8 cellular contexts compared by ENCODE assay signal in the genomic region with DNA sequence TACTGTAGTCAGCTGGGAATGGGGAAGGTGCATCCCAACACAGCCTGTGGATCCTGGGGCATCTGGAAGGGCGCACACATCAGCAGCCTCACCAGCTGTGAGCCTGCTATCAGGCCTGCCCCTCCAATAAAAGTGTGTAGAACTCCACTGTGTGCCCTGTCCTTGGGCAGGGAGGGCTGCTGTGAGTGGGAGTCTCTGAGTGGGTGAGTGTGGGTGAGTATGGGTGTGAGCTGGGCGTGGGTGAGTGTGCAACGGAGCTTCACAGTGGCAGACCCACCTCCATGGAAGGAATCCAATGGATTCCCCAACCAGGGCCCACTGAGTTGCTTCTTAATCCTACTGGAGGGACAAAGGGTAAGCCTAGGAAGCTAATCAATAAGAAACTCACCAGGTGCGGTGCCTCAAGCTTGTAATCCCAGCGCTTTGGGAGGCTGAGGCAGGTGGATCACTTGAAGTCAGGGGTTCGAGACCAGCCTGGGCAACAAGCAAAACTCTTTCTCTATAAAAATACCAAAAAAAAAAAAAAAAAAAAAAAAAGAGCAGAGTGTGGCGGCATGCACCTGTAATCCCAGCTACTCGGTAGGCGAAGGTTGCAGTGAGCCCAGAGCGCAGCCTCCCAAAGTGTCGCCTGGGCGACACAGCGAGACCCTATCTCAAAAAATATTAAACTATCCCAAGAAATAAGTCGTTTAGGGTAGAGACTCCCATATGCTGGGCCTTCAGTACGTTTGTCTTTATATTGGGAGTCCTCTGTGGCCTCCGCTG. TPM values are rescaled to one million over a fixed set of nuclear protein-coding genes. Genes with fewer than 3 reads are reported as not detected.
DNase-seq lines count a peak whose midpoint lies in the region; ATAC-seq, FAIRE-seq and TF ChIP-seq lines count a peak whose summit lies in the region.

No MANE protein-coding gene starts in this region.

- H3K23ac ChIP-seq in IMR-90 (ENCODE audit: low read depth, low read length) = no peak overlapping the region

- H3K36me3 ChIP-seq in A673 (ENCODE audit: insufficient read depth, low read length, poor library complexity, severe bottlenecking) (peaks cover 28% of the 10 kb centered on the region), IMR-90 (ENCODE audit: control insufficient read depth, insufficient read depth, low read length) (peaks cover 41% of the 10 kb centered on the region), bronchial epithelial cell (ENCODE audit: control insufficient read depth, insufficient read depth, low read length) (peaks cover 18% of the 10 kb centered on the region), SJCRH30 (peaks cover 40% of the 10 kb centered on the region)
- H3K36me3 ChIP-seq in naive thymus-derived CD4-positive, alpha-beta T cell (ENCODE audit: control insufficient read depth in 2 of 3, insufficient read depth in 3 of 3, low read length in 3 of 3) = peaks cover 0 to 47% (median 4%) of the 10 kb centered on the region in 3 experiments

- H2AFZ ChIP-seq in IMR-90 (replicated peaks; ENCODE audit: low read length, poor library complexity) = peak overlapping the region; percentile 95

- no peak for ATAC-seq in IMR-90 (ENCODE audit: low read depth)
- no peak for ATAC-seq in naive thymus-derived CD4-positive, alpha-beta T cell

- peak overlapping the region in 1 of 2 experiments; percentile 6; a peak in 2 of 4 replicates for H4K8ac ChIP-seq in IMR-90 (ENCODE audit: low read depth in 2 of 2, low read length in 2 of 2)

- POLR2A ChIA-PET in A673 (lab: Charles Lee; ENCODE audit: low non-redundant PET) = interaction anchor here (0.6 to 0.7 kb wide), 2 partner anchors 143 to 718 kb away, joined by 3 to 7 read pairs; no protein-coding TSS in a partner anchor
- POLR2A ChIA-PET in IMR-90 (lab: Charles Lee; ENCODE audit: unreplicated experiment) = interaction anchor here (1.0 kb wide), 1 partner anchor 8 kb away, joined by 4 read pairs; no protein-coding TSS in a partner anchor
- POLR2A ChIA-PET in naive thymus-derived CD4-positive, alpha-beta T cell (lab: Charles Lee) = interaction anchor here (0.7 to 9.2 kb wide), 9 partner anchors 8 to 51 kb away, joined by 3 to 119 read pairs (median 4); partner anchors contain the start of genes HDDC3, MAN2A2 and UNC45A

- H3K9me3 Mint-ChIP-seq in naive thymus-derived CD4-positive, alpha-beta T cell = no peaks in the 10 kb centered on the region

- H3K27ac Mint-ChIP-seq in naive thymus-derived CD4-positive, alpha-beta T cell = peak overlapping the region; percentile 76 to 96 (median 94)

- FAIRE-seq in bronchial epithelial cell (lab: Jason Lieb, UNC) = no peak

- H4K20me1 ChIP-seq in IMR-90 (ENCODE audit: insufficient read depth, low read length) = no peaks in the 10 kb centered on the region

- H3K27ac ChIP-seq in A673 (ENCODE audit: low read depth, low read length, poor library complexity, severe bottlenecking) (peak overlapping the region; percentile 98), IMR-90 (ENCODE audit: insufficient read depth, low read length) (no peak overlapping the region), SJCRH30 (no peak overlapping the region; the same call in 1 of the 2 replicates)
- peak overlapping the region; percentile 98 for H3K27ac ChIP-seq in naive thymus-derived CD4-positive, alpha-beta T cell (ENCODE audit: low read depth, low read length)

- peaks cover 0 to 24% (median 13%) of the 10 kb centered on the region in 7 donors for H3K4me1 Mint-ChIP-seq in naive thymus-derived CD4-positive, alpha-beta T cell

- TF ChIP-seq CTCF in A673 (conservative IDR thresholded peaks at IDR 0.05; ENCODE audit: low read depth, low read length) = no peak
- TF ChIP-seq CTCF in IMR-90 (conservative IDR thresholded peaks at IDR 0.05; ENCODE audit: low read depth, low read length) = no peak
- TF ChIP-seq CTCF in bronchial epithelial cell (IDR thresholded peaks at IDR 0.05; ENCODE audit: insufficient read depth, low read length, severe bottlenecking) = no peak

- intact Hi-C loops in A673 (cut with micrococcal nuclease; ENCODE audit: unreplicated experiment) (no loop called here), IMR-90 (cut with micrococcal nuclease) (no loop called here)
- intact Hi-C loops in naive thymus-derived CD4-positive, alpha-beta T cell (cut with micrococcal nuclease) = loop anchor here (1.0 to 10.0 kb wide), 5 partner anchors 19 to 901 kb away; partner anchors contain the start of genes PRC1 (in 2 of the 2), UNC45A (in 2 of the 2), BLM (in 1 of the 2) and SLCO3A1 (in 1 of the 2)

- in situ Hi-C loops in IMR-90 (cut with MboI; ENCODE audit: low sequenced_read_pairs) = loop anchor here (10.0 kb wide), 1 partner anchor 321 kb away; no protein-coding TSS in a partner anchor

- H3K79me1 ChIP-seq in IMR-90 (ENCODE audit: low read depth in 1 of 2, low read length in 2 of 2) = peaks cover 6 to 27% of the 10 kb centered on the region in 2 experiments; a peak in 3 of 4 replicates

- no CpG with 5 or more reads among the region's 16 CpGs for WGBS in IMR-90 (ENCODE audit: extremely low coverage in 2 of 2, insufficient read length in 1 of 2), 2 experiments

- no peaks in the 10 kb centered on the region for H3K27me3 ChIP-seq in A673 (replicated peaks; ENCODE audit: insufficient read depth, low read depth, low read length, poor library complexity)
- H3K27me3 ChIP-seq in IMR-90 (ENCODE audit: control insufficient read depth, insufficient read depth, low read length) = no peaks in the 10 kb centered on the region
- H3K27me3 ChIP-seq in bronchial epithelial cell (ENCODE audit: control insufficient read depth, insufficient read depth, low read length) = no peaks in the 10 kb centered on the region
- H3K27me3 ChIP-seq in naive thymus-derived CD4-positive, alpha-beta T cell (ENCODE audit: control insufficient read depth in 2 of 2, insufficient read depth in 2 of 2, low read length in 2 of 2) = no peaks in the 10 kb centered on the region
- H3K27me3 ChIP-seq in SJCRH30 = no peaks in the 10 kb centered on the region

- TF ChIP-seq POLR2A in IMR-90 (IDR thresholded peaks at IDR 0.05; ENCODE audit: low read depth, low read length) = no peak

- peak overlapping the region; percentile 81 to 90 (median 87) for H3K4me3 Mint-ChIP-seq in naive thymus-derived CD4-positive, alpha-beta T cell

- H3K14ac ChIP-seq in IMR-90 (replicated peaks; ENCODE audit: low read depth, low read length) = no peak overlapping the region

- no peak overlapping the region for H3K4me2 ChIP-seq in IMR-90 (ENCODE audit: low read depth, low read length)

- H3K9ac ChIP-seq in IMR-90 (ENCODE audit: low read depth, low read length) = no peak overlapping the region

- no peak overlapping the region for H2BK20ac ChIP-seq in IMR-90 (ENCODE audit: low read depth, low read length)

- no peak overlapping the region for H2BK5ac ChIP-seq in IMR-90 (ENCODE audit: low read depth, low read length, poor library complexity, severe bottlenecking)

- no peak overlapping the region for H3K56ac ChIP-seq in IMR-90 (ENCODE audit: extremely low read depth, insufficient read depth, low read length)

- TF ChIP-seq RAD21 in IMR-90 (IDR thresholded peaks at IDR 0.05; ENCODE audit: low read length) = no peak

- CTCF ChIA-PET in A673 (lab: Charles Lee) (interaction anchor here (1.0 kb wide), 1 partner anchor 21 kb away, joined by 6 read pairs; the partner anchor contains the start of gene HDDC3), IMR-90 (lab: Yijun Ruan, JAX) (interaction anchor here (1.0 kb wide), 1 partner anchor 10 kb away, joined by 3 read pairs; no protein-coding TSS in a partner anchor)
- CTCF ChIA-PET in naive thymus-derived CD4-positive, alpha-beta T cell (lab: Charles Lee) = interaction anchor here (2.6 to 7.7 kb wide), 2 partner anchors 22 to 79 kb away, joined by 12 to 67 read pairs; partner anchors contain the start of genes HDDC3 and UNC45A

- DNase-seq in A673 (ENCODE audit: low spot score) (no peak), IMR-90 (no peak), bronchial epithelial cell (ENCODE audit: low read depth) (no peak), SJCRH30 (no peak), dedifferentiated amniotic fluid mesenchymal stem cell (ENCODE audit: extremely low spot score) (no peak)
- DNase-seq in naive thymus-derived CD4-positive, alpha-beta T cell = no peak
- no peak for DNase-seq in stimulated activated CD4-positive, alpha-beta T cell treated with anti-CD3 and anti-CD28 coated beads, Interleukin-2, amount 100 ng/mL, for 24 hours
- no peak for DNase-seq in activated CD4-positive, alpha-beta T cell treated with anti-CD3 and anti-CD28 coated beads for 1 hour

- H3K9me3 ChIP-seq in A673 (ENCODE audit: low read depth, low read length, poor library complexity, severe bottlenecking) (no peaks in the 10 kb centered on the region), IMR-90 (ENCODE audit: control insufficient read depth, insufficient read depth, low read length) (no peaks in the 10 kb centered on the region), SJCRH30 (replicated peaks) (no peaks in the 10 kb centered on the region)
- H3K9me3 ChIP-seq in naive thymus-derived CD4-positive, alpha-beta T cell (ENCODE audit: control insufficient read depth in 2 of 3, low read length in 3 of 3) = no peaks in the 10 kb centered on the region

- H3K36me3 Mint-ChIP-seq in naive thymus-derived CD4-positive, alpha-beta T cell = peaks cover 0 to 22% (median 4%) of the 10 kb centered on the region in 5 donors

- no peak overlapping the region for H4K91ac ChIP-seq in IMR-90 (ENCODE audit: insufficient read depth, low read depth, low read length)

- no peak overlapping the region for H3K18ac ChIP-seq in IMR-90 (ENCODE audit: low read depth, low read length)

- H3K4me3 ChIP-seq in A673 (ENCODE audit: low read depth, low read length, poor library complexity, severe bottlenecking) = peak overlapping the region; percentile 76
- no peak overlapping the region for H3K4me3 ChIP-seq in IMR-90 (ENCODE audit: insufficient read depth, low read depth, low read length)
- H3K4me3 ChIP-seq in bronchial epithelial cell (ENCODE audit: low read depth, low read length) = peak overlapping the region; percentile 91
- H3K4me3 ChIP-seq in naive thymus-derived CD4-positive, alpha-beta T cell (ENCODE audit: low read length) = peak overlapping the region; percentile 100
- H3K4me3 ChIP-seq in SJCRH30 = no peak overlapping the region

- no peaks in the 10 kb centered on the region for H3K9me1 ChIP-seq in IMR-90 (ENCODE audit: insufficient read depth, low read length)

- BruUV-seq in A673 (replicated peaks; lab: Mats Ljungman, UMichigan) (TSS peak; percentile 68), IMR-90 (replicated peaks; lab: Mats Ljungman, UMichigan) (no TSS peak)

- H2BK15ac ChIP-seq in IMR-90 (ENCODE audit: low read depth, low read length) = no peak overlapping the region

- no peak overlapping the region for H2BK120ac ChIP-seq in IMR-90 (ENCODE audit: low read depth, low read length)

- H3K4me1 ChIP-seq in A673 (ENCODE audit: insufficient read depth, low read length, poor library complexity, severe bottlenecking) = peaks cover 15% of the 10 kb centered on the region
- H3K4me1 ChIP-seq in IMR-90 (ENCODE audit: control insufficient read depth, insufficient read depth, low read length) = peaks cover 6% of the 10 kb centered on the region
- peaks cover 10 to 15% of the 10 kb centered on the region in 2 donors for H3K4me1 ChIP-seq in naive thymus-derived CD4-positive, alpha-beta T cell (ENCODE audit: control insufficient read depth in 2 of 2, insufficient read depth in 2 of 2, low read length in 2 of 2)
- peaks cover 12% of the 10 kb centered on the region for H3K4me1 ChIP-seq in SJCRH30

- no peak overlapping the region for H4K5ac ChIP-seq in IMR-90 (ENCODE audit: low read depth, low read length)

- H3K4ac ChIP-seq in IMR-90 (ENCODE audit: low read depth, low read length) = no peak overlapping the region

- no peak overlapping the region for H2AK5ac ChIP-seq in IMR-90 (ENCODE audit: low read depth, low read length)

- no peak overlapping the region for H2AK9ac ChIP-seq in IMR-90 (replicated peaks; ENCODE audit: low read depth, low read length, poor library complexity)

- dilution Hi-C loops in IMR-90 (cut with HindIII; ENCODE audit: low sequenced_read_pairs, unreplicated experiment) = no loop called here

- no peaks in the 10 kb centered on the region for H3K27me3 Mint-ChIP-seq in naive thymus-derived CD4-positive, alpha-beta T cell

RNA-seq across cellular contexts. Expression of gene RCCD1, which starts 0.6 kb away (rescaled TPM):
- total RNA-seq in A673 (2021) = 28.8 and 39.5 TPM in 2 replicates
- total RNA-seq in IMR-90 (2012; rRNA removed) = 3.9 and 4.4 TPM in 2 replicates
- polyA plus RNA-seq in IMR-90 (2012; rRNA removed) = 9.9 TPM in 2 replicates
- polyA plus RNA-seq in IMR-90 (2012; cell fraction: cytosol; rRNA removed) = 10.6 and 11.0 TPM in 2 replicates
- 36.7 and 43.3 TPM in 2 replicates for polyA plus RNA-seq in IMR-90 (2012; cell fraction: nucleus; rRNA removed; ENCODE audit: low replicate concordance)
- 11.6 and 12.9 TPM in 2 replicates for total RNA-seq in bronchial epithelial cell
- 10 to 100 TPM in 3 of 5 experiments, 1 to 10 TPM in 2; 5.8 to 24.6 (median 16.3) TPM for total RNA-seq in naive thymus-derived CD4-positive, alpha-beta T cell
- polyA plus RNA-seq in naive thymus-derived CD4-positive, alpha-beta T cell = 1 to 10 TPM; 2.5 to 3.9 TPM
- 6.8 and 8.6 TPM in 2 replicates for total RNA-seq in SJCRH30 (2014; rRNA removed; shearing (Covaris generic))

RNA-seq across cellular contexts. Expression of gene UNC45A, which starts 19.0 kb away (rescaled TPM):
- total RNA-seq in A673 (2021) (74.4 and 77.7 TPM in 2 replicates), IMR-90 (2012; rRNA removed) (85.3 and 100 TPM in 2 replicates), bronchial epithelial cell (64.8 and 105 TPM in 2 replicates)
- 68.9 and 77.5 TPM in 2 replicates for polyA plus RNA-seq in IMR-90 (2012; rRNA removed)
- 58.6 and 77.5 TPM in 2 replicates for polyA plus RNA-seq in IMR-90 (2012; cell fraction: cytosol; rRNA removed)
- 120 and 174 TPM in 2 replicates for polyA plus RNA-seq in IMR-90 (2012; cell fraction: nucleus; rRNA removed; ENCODE audit: low replicate concordance)
- 10 to 100 TPM; 34.2 to 72.7 (median 62.0) TPM for total RNA-seq in naive thymus-derived CD4-positive, alpha-beta T cell
- 10 to 100 TPM; 57.3 to 75.1 TPM for polyA plus RNA-seq in naive thymus-derived CD4-positive, alpha-beta T cell
- total RNA-seq in SJCRH30 (2014; rRNA removed; shearing (Covaris generic)) = 40.7 and 42.4 TPM in 2 replicates

RNA-seq across cellular contexts. Expression of gene HDDC3, which starts 21.8 kb away (rescaled TPM):
- 22.6 and 23.9 TPM in 2 replicates for total RNA-seq in A673 (2021)
- total RNA-seq in IMR-90 (2012; rRNA removed) = 7.2 and 7.9 TPM in 2 replicates
- 10.7 and 10.8 TPM in 2 replicates for polyA plus RNA-seq in IMR-90 (2012; rRNA removed)
- polyA plus RNA-seq in IMR-90 (2012; cell fraction: cytosol; rRNA removed) = 13.8 and 14.7 TPM in 2 replicates
- 11.7 and 12.4 TPM in 2 replicates for polyA plus RNA-seq in IMR-90 (2012; cell fraction: nucleus; rRNA removed; ENCODE audit: low replicate concordance)
- 28.5 and 37.6 TPM in 2 replicates for total RNA-seq in bronchial epithelial cell
- total RNA-seq in naive thymus-derived CD4-positive, alpha-beta T cell = 10 to 100 TPM; 13.3 to 34.2 (median 29.0) TPM
- polyA plus RNA-seq in naive thymus-derived CD4-positive, alpha-beta T cell = 10 to 100 TPM; 48.9 to 50.9 TPM
- 4.6 and 4.7 TPM in 2 replicates for total RNA-seq in SJCRH30 (2014; rRNA removed; shearing (Covaris generic))

RNA-seq across cellular contexts. Expression of gene PRC1, which starts 40.2 kb away (rescaled TPM):
- total RNA-seq in A673 (2021) (338 and 339 TPM in 2 replicates), IMR-90 (2012; rRNA removed) (148 and 208 TPM in 2 replicates), bronchial epithelial cell (6.1 and 14.8 TPM in 2 replicates)
- 131 and 132 TPM in 2 replicates for polyA plus RNA-seq in IMR-90 (2012; rRNA removed)
- 52.1 and 66.7 TPM in 2 replicates for polyA plus RNA-seq in IMR-90 (2012; cell fraction: cytosol; rRNA removed)
- 96.3 and 151 TPM in 2 replicates for polyA plus RNA-seq in IMR-90 (2012; cell fraction: nucleus; rRNA removed; ENCODE audit: low replicate concordance)
- 10 to 100 TPM in 3 of 5 experiments, 1 to 10 TPM in 2; 2.6 to 98.9 (median 19.4) TPM for total RNA-seq in naive thymus-derived CD4-positive, alpha-beta T cell
- under 1 TPM; 0.47 to 0.53 TPM for polyA plus RNA-seq in naive thymus-derived CD4-positive, alpha-beta T cell
- 250 and 275 TPM in 2 replicates for total RNA-seq in SJCRH30 (2014; rRNA removed; shearing (Covaris generic))

RNA-seq across cellular contexts. Expression of gene MAN2A2, which starts 51.0 kb away (rescaled TPM):
- total RNA-seq in A673 (2021) (75.7 and 91.3 TPM in 2 replicates), IMR-90 (2012; rRNA removed) (3.4 and 6.1 TPM in 2 replicates), bronchial epithelial cell (8.4 and 12.3 TPM in 2 replicates)
- polyA plus RNA-seq in IMR-90 (2012; rRNA removed) = 52.5 and 55.5 TPM in 2 replicates
- 22.5 and 26.8 TPM in 2 replicates for polyA plus RNA-seq in IMR-90 (2012; cell fraction: cytosol; rRNA removed)
- polyA plus RNA-seq in IMR-90 (2012; cell fraction: nucleus; rRNA removed; ENCODE audit: low replicate concordance) = 104 and 294 TPM in 2 replicates
- total RNA-seq in naive thymus-derived CD4-positive, alpha-beta T cell = 100 to 1,000 TPM; 117 to 171 (median 149) TPM
- polyA plus RNA-seq in naive thymus-derived CD4-positive, alpha-beta T cell = 1 to 10 TPM; 7.1 to 8.4 TPM
- total RNA-seq in SJCRH30 (2014; rRNA removed; shearing (Covaris generic)) = 11.0 and 12.6 TPM in 2 replicates

Comparison
In these comparisons a context has a peak if more than half of its experiments do, and no peak if none do; other contexts are left out.
1. H3K27ac ChIP-seq: peak in A673 (single experiment) and naive thymus-derived CD4-positive, alpha-beta T cell (single experiment); none in IMR-90 (single experiment) and SJCRH30 (single experiment).
2. H3K4me3 ChIP-seq: peak in A673 (single experiment), bronchial epithelial cell (single experiment) and naive thymus-derived CD4-positive, alpha-beta T cell (single experiment); none in IMR-90 (single experiment) and SJCRH30 (single experiment).
3. intact Hi-C loops: an anchor here in naive thymus-derived CD4-positive, alpha-beta T cell (1.0 to 10.0 kb wide); none called in A673 and IMR-90.